In the genomic region with DNA sequence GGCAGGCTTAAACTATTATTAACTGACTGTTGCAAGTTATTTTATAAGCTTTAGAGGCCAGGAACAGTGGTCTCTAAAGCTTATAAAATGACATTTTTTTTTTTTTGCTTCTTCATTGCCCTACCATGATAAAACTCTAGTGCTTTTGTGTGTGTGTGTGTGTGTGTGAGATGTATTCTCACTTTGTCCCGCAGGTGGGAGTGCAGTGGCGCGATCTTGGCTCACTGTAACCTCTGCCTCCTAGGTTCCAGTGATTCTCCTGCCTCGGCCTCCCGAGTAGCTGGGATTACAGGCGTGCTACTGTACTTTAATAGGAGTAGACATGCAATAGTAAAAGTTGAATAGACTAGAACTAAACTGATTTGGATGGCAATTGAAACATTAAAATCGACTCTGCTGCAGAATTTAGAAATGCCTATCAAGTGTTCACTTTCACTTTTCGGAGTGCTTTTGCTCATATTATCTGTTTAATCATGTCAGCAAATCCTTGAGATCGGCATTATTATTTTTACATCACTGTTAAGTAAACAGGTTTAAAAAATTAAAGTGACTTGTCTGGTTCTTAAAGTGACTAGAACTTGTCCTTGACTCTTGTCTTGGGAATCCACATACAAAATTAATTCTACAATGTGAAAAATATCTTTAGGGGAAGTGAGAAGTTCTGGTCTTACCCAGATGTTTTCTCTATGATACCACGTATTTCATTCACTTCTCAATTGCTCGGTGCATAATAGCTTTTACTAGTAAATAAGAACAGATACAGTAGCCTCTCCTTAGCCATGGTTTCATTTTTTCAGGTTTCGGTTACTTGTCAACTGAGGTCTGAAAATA, we compare ENCODE assay signal across 9 cellular contexts. TPM values are rescaled to one million over a fixed set of nuclear protein-coding genes. Genes with fewer than 3 reads are reported as not detected.
DNase-seq lines count a peak whose midpoint lies in the region; ATAC-seq and TF ChIP-seq lines count a peak whose summit lies in the region.
"Had no signal": no experiment of that assay in that cellular context is flagged by ENCODE, and none has a peak within 500 bp of the region (broad histone marks: within the 10 kb centered on the region; RNA-seq: fewer than 3 reads in every experiment).

No MANE protein-coding gene starts in this region.

- TF ChIP-seq POLR2A in lower leg skin (IDR thresholded peaks at IDR 0.05) = no peak

- 78 to 80% methylated on average over 12 of the region's 12 CpGs for WGBS in lower leg skin, 2 donors

- H3K4me3 ChIP-seq in lower leg skin (ENCODE audit: low read depth, poor library complexity, severe bottlenecking) = no peak overlapping the region

- DNase-seq in epithelial cell of prostate (ENCODE audit: low read depth, low spot score) (no peak), GM03348 (ENCODE audit: low spot score) (no peak), H4 (ENCODE audit: low spot score) (no peak), mucosa of gallbladder (ENCODE audit: low spot score) (no peak), lower leg skin (ENCODE audit: low spot score in 2 of 2) (no peak)
- DNase-seq: NCI-H2227 treated with DMSO at 0.1 percent for 48 hours had no signal

- ATAC-seq in GM18861 (IDR thresholded peaks at IDR 0.05; ENCODE audit: unreplicated experiment) (peak; percentile 89), GM21576 (IDR thresholded peaks at IDR 0.05; ENCODE audit: unreplicated experiment) (peak; percentile 90), HG03432 (IDR thresholded peaks at IDR 0.05; ENCODE audit: unreplicated experiment) (peak; percentile 95)

- TF ChIP-seq CTCF in lower leg skin (IDR thresholded peaks at IDR 0.05) = no peak

- H3K27ac ChIP-seq in epithelial cell of prostate = peak overlapping the region; percentile 63

- intact Hi-C loops in lower leg skin (cut with DNase I; ENCODE audit: low total_unique reads) = no loop called here

RNA-seq across cellular contexts. Expression of a gene that starts 8.4 kb away (rescaled TPM):
- total RNA-seq in H4 (2014; rRNA removed; shearing (Covaris generic)) = 21.8 and 25.3 TPM in 2 replicates
- total RNA-seq in mucosa of gallbladder = 18.8 TPM
- total RNA-seq in lower leg skin = 10 to 100 TPM in 1 of 4 donors, 1 to 10 TPM in 3; 5.0 to 14.3 (median 6.9) TPM

RNA-seq across cellular contexts. Expression of a gene that starts 19.8 kb away (rescaled TPM):
- 4.6 and 7.8 TPM in 2 replicates for total RNA-seq in H4 (2014; rRNA removed; shearing (Covaris generic))
- total RNA-seq in mucosa of gallbladder = 18.2 TPM
- 1 to 10 TPM; 1.6 to 6.5 (median 2.6) TPM for total RNA-seq in lower leg skin
